Comparison of ENCODE assay signal across 1 cellular context in the genomic region with DNA sequence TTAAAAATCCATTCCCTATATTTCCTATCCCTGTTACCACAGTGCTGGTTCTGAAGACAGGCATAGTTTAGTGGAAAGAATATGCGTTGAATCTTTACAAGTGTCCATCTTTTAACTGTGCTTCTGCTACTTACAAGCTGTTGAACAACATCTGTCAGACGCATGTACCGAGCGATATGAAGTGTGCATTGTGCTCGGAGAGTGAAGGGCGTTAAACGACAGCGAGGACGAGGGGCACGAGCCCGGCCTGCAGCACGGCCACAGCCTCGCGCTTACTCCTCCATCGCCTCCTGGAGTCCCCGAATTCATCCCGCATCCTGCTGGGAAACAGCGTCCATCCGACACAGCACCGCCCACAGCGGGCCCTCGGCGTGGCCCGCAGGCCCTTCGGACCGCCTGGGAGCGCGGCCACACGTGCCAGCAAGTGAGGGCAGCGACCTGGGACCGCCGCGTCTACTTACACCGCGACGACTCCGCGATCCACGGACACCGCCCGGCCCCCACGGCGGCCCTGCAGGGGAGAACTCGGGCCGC.
TF ChIP-seq lines count a peak whose summit lies in the region.

No MANE protein-coding gene starts in this region.

TF ChIP-seq in HepG2, 621 proteins besides CTCF, POLR2A, EP300 and RAD21 (continued from another document and continues in another):
- TF ChIP-seq, protein P1, sequence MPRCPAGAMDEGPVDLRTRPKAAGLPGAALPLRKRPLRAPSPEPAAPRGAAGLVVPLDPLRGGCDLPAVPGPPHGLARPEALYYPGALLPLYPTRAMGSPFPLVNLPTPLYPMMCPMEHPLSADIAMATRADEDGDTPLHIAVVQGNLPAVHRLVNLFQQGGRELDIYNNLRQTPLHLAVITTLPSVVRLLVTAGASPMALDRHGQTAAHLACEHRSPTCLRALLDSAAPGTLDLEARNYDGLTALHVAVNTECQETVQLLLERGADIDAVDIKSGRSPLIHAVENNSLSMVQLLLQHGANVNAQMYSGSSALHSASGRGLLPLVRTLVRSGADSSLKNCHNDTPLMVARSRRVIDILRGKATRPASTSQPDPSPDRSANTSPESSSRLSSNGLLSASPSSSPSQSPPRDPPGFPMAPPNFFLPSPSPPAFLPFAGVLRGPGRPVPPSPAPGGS (CRISPR knock-in tag; IDR thresholded peaks at IDR 0.05) = no peak
- TF ChIP-seq FOXK2 (IDR thresholded peaks at IDR 0.05) (no peak), EHMT2 (IDR thresholded peaks at IDR 0.05; ENCODE audit: borderline replicate concordance, low read depth, low read length) (no peak), JARID2 (CRISPR knock-in tag; IDR thresholded peaks at IDR 0.05; ENCODE audit: insufficient replicate concordance) (no peak), NFYC (CRISPR knock-in tag; IDR thresholded peaks at IDR 0.05) (no peak), POLR2AphosphoS2 (IDR thresholded peaks at IDR 0.05; ENCODE audit: low read depth, low read length) (no peak), ISX (CRISPR knock-in tag; conservative IDR thresholded peaks at IDR 0.05) (no peak), ZNF552 (CRISPR knock-in tag; IDR thresholded peaks at IDR 0.05; ENCODE audit: borderline replicate concordance) (no peak), ZNF530 (CRISPR knock-in tag; IDR thresholded peaks at IDR 0.05; ENCODE audit: low read depth) (peak; percentile 10; the same call in 1 of the 2 replicates), BRCA1 (CRISPR knock-in tag; IDR thresholded peaks at IDR 0.05) (no peak), CENPX (CRISPR knock-in tag; IDR thresholded peaks at IDR 0.05) (no peak), CCAR2 (optimal IDR thresholded peaks at IDR 0.05; ENCODE audit: low read depth, low read length) (no peak), ZNF224 (CRISPR knock-in tag; IDR thresholded peaks at IDR 0.05) (no peak), CBX5 (CRISPR knock-in tag; IDR thresholded peaks at IDR 0.05; ENCODE audit: borderline replicate concordance) (no peak), NPAS2 (CRISPR knock-in tag; IDR thresholded peaks at IDR 0.05; ENCODE audit: borderline replicate concordance) (no peak), GTF3A (CRISPR knock-in tag; conservative IDR thresholded peaks at IDR 0.05) (peak; percentile 92), RBAK (CRISPR knock-in tag; IDR thresholded peaks at IDR 0.05) (no peak), ZNF816 (CRISPR knock-in tag; IDR thresholded peaks at IDR 0.05; ENCODE audit: borderline replicate concordance) (no peak), ZNF619 (CRISPR knock-in tag; IDR thresholded peaks at IDR 0.05) (no peak), ZNF101 (CRISPR knock-in tag; IDR thresholded peaks at IDR 0.05; ENCODE audit: borderline replicate concordance, low read depth) (no peak), ZNF337 (CRISPR knock-in tag; IDR thresholded peaks at IDR 0.05; ENCODE audit: borderline replicate concordance, low read depth) (no peak), ZNF12 (CRISPR knock-in tag; IDR thresholded peaks at IDR 0.05) (no peak), DR1 (CRISPR knock-in tag; IDR thresholded peaks at IDR 0.05) (no peak), ZFX (CRISPR knock-in tag; IDR thresholded peaks at IDR 0.05; ENCODE audit: low read depth) (no peak), ZNF746 (CRISPR knock-in tag; IDR thresholded peaks at IDR 0.05) (no peak), NR1H2 (CRISPR knock-in tag; IDR thresholded peaks at IDR 0.05; ENCODE audit: borderline replicate concordance, low read depth) (no peak; the same call in 1 of the 2 replicates), ZSCAN21 (CRISPR knock-in tag; IDR thresholded peaks at IDR 0.05; ENCODE audit: borderline replicate concordance) (no peak), KAT7 (CRISPR knock-in tag; IDR thresholded peaks at IDR 0.05; ENCODE audit: borderline replicate concordance) (peak; percentile 92), ZNF737 (CRISPR knock-in tag; IDR thresholded peaks at IDR 0.05; ENCODE audit: borderline replicate concordance) (no peak), XBP1 (CRISPR knock-in tag; IDR thresholded peaks at IDR 0.05) (no peak), JUND (CRISPR knock-in tag; IDR thresholded peaks at IDR 0.05) (no peak), POLR2AphosphoS5 (IDR thresholded peaks at IDR 0.05; ENCODE audit: low read depth, low read length) (no peak), ZNF703 (CRISPR knock-in tag; IDR thresholded peaks at IDR 0.05; ENCODE audit: borderline replicate concordance) (no peak), NFYB (CRISPR knock-in tag; IDR thresholded peaks at IDR 0.05) (no peak), ZNF34 (CRISPR knock-in tag; IDR thresholded peaks at IDR 0.05; ENCODE audit: borderline replicate concordance) (peak; percentile 83; the same call in 1 of the 2 replicates), ZBTB1 (CRISPR knock-in tag; IDR thresholded peaks at IDR 0.05; ENCODE audit: borderline replicate concordance) (no peak; the same call in 1 of the 2 replicates), IKZF4 (CRISPR knock-in tag; IDR thresholded peaks at IDR 0.05; ENCODE audit: borderline replicate concordance, low read depth, not compliant biosample characterization) (no peak), BHLHE40 (IDR thresholded peaks at IDR 0.05; ENCODE audit: low read length) (peak; percentile 42; the same call in 1 of the 2 replicates), ZNF264 (CRISPR knock-in tag; IDR thresholded peaks at IDR 0.05) (no peak)
- TF ChIP-seq, protein P2, sequence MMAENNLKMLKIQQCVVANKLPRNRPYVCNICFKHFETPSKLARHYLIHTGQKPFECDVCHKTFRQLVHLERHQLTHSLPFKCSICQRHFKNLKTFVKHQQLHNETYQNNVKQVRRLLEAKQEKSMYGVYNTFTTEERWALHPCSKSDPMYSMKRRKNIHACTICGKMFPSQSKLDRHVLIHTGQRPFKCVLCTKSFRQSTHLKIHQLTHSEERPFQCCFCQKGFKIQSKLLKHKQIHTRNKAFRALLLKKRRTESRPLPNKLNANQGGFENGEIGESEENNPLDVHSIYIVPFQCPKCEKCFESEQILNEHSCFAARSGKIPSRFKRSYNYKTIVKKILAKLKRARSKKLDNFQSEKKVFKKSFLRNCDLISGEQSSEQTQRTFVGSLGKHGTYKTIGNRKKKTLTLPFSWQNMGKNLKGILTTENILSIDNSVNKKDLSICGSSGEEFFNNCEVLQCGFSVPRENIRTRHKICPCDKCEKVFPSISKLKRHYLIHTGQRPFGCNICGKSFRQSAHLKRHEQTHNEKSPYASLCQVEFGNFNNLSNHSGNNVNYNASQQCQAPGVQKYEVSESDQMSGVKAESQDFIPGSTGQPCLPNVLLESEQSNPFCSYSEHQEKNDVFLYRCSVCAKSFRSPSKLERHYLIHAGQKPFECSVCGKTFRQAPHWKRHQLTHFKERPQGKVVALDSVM (CRISPR knock-in tag; IDR thresholded peaks at IDR 0.05) = no peak
- TF ChIP-seq, protein P3, sequence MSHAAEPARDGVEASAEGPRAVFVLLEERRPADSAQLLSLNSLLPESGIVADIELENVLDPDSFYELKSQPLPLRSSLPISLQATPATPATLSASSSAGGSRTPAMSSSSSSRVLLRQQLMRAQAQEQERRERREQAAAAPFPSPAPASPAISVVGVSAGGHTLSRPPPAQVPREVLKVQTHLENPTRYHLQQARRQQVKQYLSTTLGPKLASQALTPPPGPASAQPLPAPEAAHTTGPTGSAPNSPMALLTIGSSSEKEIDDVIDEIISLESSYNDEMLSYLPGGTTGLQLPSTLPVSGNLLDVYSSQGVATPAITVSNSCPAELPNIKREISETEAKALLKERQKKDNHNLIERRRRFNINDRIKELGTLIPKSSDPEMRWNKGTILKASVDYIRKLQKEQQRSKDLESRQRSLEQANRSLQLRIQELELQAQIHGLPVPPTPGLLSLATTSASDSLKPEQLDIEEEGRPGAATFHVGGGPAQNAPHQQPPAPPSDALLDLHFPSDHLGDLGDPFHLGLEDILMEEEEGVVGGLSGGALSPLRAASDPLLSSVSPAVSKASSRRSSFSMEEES (CRISPR knock-in tag; IDR thresholded peaks at IDR 0.05) = no peak
- TF ChIP-seq, protein P4, sequence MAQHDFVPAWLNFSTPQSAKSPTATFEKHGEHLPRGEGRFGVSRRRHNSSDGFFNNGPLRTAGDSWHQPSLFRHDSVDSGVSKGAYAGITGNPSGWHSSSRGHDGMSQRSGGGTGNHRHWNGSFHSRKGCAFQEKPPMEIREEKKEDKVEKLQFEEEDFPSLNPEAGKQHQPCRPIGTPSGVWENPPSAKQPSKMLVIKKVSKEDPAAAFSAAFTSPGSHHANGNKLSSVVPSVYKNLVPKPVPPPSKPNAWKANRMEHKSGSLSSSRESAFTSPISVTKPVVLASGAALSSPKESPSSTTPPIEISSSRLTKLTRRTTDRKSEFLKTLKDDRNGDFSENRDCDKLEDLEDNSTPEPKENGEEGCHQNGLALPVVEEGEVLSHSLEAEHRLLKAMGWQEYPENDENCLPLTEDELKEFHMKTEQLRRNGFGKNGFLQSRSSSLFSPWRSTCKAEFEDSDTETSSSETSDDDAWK (CRISPR knock-in tag; IDR thresholded peaks at IDR 0.05) = no peak
- TF ChIP-seq, protein P5, sequence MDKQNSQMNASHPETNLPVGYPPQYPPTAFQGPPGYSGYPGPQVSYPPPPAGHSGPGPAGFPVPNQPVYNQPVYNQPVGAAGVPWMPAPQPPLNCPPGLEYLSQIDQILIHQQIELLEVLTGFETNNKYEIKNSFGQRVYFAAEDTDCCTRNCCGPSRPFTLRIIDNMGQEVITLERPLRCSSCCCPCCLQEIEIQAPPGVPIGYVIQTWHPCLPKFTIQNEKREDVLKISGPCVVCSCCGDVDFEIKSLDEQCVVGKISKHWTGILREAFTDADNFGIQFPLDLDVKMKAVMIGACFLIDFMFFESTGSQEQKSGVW (CRISPR knock-in tag; IDR thresholded peaks at IDR 0.05; ENCODE audit: borderline replicate concordance) = 0 out of 2 replicates have a peak, but pooled peaks have one; percentile 75
- TF ChIP-seq, protein P6, sequence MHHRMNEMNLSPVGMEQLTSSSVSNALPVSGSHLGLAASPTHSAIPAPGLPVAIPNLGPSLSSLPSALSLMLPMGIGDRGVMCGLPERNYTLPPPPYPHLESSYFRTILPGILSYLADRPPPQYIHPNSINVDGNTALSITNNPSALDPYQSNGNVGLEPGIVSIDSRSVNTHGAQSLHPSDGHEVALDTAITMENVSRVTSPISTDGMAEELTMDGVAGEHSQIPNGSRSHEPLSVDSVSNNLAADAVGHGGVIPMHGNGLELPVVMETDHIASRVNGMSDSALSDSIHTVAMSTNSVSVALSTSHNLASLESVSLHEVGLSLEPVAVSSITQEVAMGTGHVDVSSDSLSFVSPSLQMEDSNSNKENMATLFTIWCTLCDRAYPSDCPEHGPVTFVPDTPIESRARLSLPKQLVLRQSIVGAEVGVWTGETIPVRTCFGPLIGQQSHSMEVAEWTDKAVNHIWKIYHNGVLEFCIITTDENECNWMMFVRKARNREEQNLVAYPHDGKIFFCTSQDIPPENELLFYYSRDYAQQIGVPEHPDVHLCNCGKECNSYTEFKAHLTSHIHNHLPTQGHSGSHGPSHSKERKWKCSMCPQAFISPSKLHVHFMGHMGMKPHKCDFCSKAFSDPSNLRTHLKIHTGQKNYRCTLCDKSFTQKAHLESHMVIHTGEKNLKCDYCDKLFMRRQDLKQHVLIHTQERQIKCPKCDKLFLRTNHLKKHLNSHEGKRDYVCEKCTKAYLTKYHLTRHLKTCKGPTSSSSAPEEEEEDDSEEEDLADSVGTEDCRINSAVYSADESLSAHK (CRISPR knock-in tag; IDR thresholded peaks at IDR 0.05; ENCODE audit: borderline replicate concordance) = peak; percentile 42; the same call in 1 of the 2 replicates
- TF ChIP-seq, protein P7, sequence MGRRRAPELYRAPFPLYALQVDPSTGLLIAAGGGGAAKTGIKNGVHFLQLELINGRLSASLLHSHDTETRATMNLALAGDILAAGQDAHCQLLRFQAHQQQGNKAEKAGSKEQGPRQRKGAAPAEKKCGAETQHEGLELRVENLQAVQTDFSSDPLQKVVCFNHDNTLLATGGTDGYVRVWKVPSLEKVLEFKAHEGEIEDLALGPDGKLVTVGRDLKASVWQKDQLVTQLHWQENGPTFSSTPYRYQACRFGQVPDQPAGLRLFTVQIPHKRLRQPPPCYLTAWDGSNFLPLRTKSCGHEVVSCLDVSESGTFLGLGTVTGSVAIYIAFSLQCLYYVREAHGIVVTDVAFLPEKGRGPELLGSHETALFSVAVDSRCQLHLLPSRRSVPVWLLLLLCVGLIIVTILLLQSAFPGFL (CRISPR knock-in tag; IDR thresholded peaks at IDR 0.05) = no peak
- TF ChIP-seq, protein P8, sequence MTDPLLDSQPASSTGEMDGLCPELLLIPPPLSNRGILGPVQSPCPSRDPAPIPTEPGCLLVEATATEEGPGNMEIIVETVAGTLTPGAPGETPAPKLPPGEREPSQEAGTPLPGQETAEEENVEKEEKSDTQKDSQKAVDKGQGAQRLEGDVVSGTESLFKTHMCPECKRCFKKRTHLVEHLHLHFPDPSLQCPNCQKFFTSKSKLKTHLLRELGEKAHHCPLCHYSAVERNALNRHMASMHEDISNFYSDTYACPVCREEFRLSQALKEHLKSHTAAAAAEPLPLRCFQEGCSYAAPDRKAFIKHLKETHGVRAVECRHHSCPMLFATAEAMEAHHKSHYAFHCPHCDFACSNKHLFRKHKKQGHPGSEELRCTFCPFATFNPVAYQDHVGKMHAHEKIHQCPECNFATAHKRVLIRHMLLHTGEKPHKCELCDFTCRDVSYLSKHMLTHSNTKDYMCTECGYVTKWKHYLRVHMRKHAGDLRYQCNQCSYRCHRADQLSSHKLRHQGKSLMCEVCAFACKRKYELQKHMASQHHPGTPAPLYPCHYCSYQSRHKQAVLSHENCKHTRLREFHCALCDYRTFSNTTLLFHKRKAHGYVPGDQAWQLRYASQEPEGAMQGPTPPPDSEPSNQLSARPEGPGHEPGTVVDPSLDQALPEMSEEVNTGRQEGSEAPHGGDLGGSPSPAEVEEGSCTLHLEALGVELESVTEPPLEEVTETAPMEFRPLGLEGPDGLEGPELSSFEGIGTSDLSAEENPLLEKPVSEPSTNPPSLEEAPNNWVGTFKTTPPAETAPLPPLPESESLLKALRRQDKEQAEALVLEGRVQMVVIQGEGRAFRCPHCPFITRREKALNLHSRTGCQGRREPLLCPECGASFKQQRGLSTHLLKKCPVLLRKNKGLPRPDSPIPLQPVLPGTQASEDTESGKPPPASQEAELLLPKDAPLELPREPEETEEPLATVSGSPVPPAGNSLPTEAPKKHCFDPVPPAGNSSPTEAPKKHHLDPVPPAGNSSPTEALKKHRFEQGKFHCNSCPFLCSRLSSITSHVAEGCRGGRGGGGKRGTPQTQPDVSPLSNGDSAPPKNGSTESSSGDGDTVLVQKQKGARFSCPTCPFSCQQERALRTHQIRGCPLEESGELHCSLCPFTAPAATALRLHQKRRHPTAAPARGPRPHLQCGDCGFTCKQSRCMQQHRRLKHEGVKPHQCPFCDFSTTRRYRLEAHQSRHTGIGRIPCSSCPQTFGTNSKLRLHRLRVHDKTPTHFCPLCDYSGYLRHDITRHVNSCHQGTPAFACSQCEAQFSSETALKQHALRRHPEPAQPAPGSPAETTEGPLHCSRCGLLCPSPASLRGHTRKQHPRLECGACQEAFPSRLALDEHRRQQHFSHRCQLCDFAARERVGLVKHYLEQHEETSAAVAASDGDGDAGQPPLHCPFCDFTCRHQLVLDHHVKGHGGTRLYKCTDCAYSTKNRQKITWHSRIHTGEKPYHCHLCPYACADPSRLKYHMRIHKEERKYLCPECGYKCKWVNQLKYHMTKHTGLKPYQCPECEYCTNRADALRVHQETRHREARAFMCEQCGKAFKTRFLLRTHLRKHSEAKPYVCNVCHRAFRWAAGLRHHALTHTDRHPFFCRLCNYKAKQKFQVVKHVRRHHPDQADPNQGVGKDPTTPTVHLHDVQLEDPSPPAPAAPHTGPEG (CRISPR knock-in tag; IDR thresholded peaks at IDR 0.05) = 0 out of 2 replicates have a peak, but pooled peaks have one; percentile 12
- TF ChIP-seq, protein P9, sequence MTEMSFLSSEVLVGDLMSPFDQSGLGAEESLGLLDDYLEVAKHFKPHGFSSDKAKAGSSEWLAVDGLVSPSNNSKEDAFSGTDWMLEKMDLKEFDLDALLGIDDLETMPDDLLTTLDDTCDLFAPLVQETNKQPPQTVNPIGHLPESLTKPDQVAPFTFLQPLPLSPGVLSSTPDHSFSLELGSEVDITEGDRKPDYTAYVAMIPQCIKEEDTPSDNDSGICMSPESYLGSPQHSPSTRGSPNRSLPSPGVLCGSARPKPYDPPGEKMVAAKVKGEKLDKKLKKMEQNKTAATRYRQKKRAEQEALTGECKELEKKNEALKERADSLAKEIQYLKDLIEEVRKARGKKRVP (CRISPR knock-in tag; IDR thresholded peaks at IDR 0.05) = no peak
